Comparison of ENCODE assay signal across 15 cellular contexts in genomic region chr5:19903611-19904010, GRCh38.
"Had no signal": no experiment of that assay in that cellular context is flagged by ENCODE, and none has a peak within 500 bp of the region (broad histone marks: within the 10 kb centered on the region; RNA-seq: fewer than 3 reads in every experiment).

No MANE protein-coding gene starts in this region.

- H3K36me3 ChIP-seq: heart left ventricle, thoracic aorta, WERI-Rb-1 had no signal

- H3K27me3 Mint-ChIP-seq: central memory CD8-positive, alpha-beta T cell; dendritic cell treated with granulocyte-macrophage colony-stimulating factor and Interleukin-4, amounts not matched to agents 40 ng/mL and 50 ng/mL, for 4 days; stimulated activated naive CD8-positive, alpha-beta T cell treated with anti-CD3 and anti-CD28 coated beads, Interleukin-15, amount 100 ng/mL, for 72 hours had no signal

- H3K9me3 ChIP-seq: thoracic aorta had no signal

- H3K9me3 Mint-ChIP-seq: dendritic cell treated with granulocyte-macrophage colony-stimulating factor and Interleukin-4, amounts not matched to agents 40 ng/mL and 50 ng/mL, for 4 days; nephron had no signal

- H3K4me1 Mint-ChIP-seq: central memory CD8-positive, alpha-beta T cell; nephron; stimulated activated naive CD8-positive, alpha-beta T cell treated with anti-CD3 and anti-CD28 coated beads, Interleukin-15, amount 100 ng/mL, for 72 hours had no signal

- DNase-seq: activated CD4-positive, alpha-beta T cell treated with anti-CD3 and anti-CD28 coated beads for 4 hours; activated CD8-positive, alpha-beta memory T cell treated with anti-CD3 and anti-CD28 coated beads, Interleukin-2, amount 50 U/mL, for 48 hours; activated CD8-positive, alpha-beta T cell treated with anti-CD3 and anti-CD28 coated beads, Interleukin-2, amount 10 ng/mL, durations not matched to agents 7 days and 5 days; activated naive CD4-positive, alpha-beta T cell treated with anti-CD3 and anti-CD28 coated beads for 36 hours; erythroblast; heart left ventricle; stimulated activated CD4-positive, alpha-beta T cell treated with anti-CD3 and anti-CD28 coated beads, Interleukin-15, amount 100 ng/mL, for 24 hours; stimulated activated CD4-positive, alpha-beta T cell treated with anti-CD3 and anti-CD28 coated beads, Interleukin-4, amount 100 ng/mL, for 4 hours; stimulated activated naive CD8-positive, alpha-beta T cell treated with anti-CD3 and anti-CD28 coated beads, Interleukin-15, amount 100 ng/mL, for 72 hours; T-helper 1 cell; WERI-Rb-1 had no signal

- ATAC-seq: activated CD8-positive, alpha-beta T cell treated with anti-CD3 and anti-CD28 coated beads, Interleukin-2, amount 10 ng/mL, durations not matched to agents 7 days and 5 days; heart left ventricle; stimulated activated naive CD8-positive, alpha-beta T cell treated with anti-CD3 and anti-CD28 coated beads, Interleukin-15, amount 100 ng/mL, for 72 hours had no signal

- H3K27ac Mint-ChIP-seq: activated CD8-positive, alpha-beta T cell treated with anti-CD3 and anti-CD28 coated beads, Interleukin-2, amount 10 ng/mL, durations not matched to agents 7 days and 5 days; activated naive CD4-positive, alpha-beta T cell treated with anti-CD3 and anti-CD28 coated beads for 36 hours; dendritic cell treated with granulocyte-macrophage colony-stimulating factor and Interleukin-4, amounts not matched to agents 40 ng/mL and 50 ng/mL, for 4 days; nephron; stimulated activated naive CD8-positive, alpha-beta T cell treated with anti-CD3 and anti-CD28 coated beads, Interleukin-15, amount 100 ng/mL, for 72 hours had no signal

- H3K4me3 ChIP-seq: heart left ventricle, thoracic aorta had no signal

- H3K27ac ChIP-seq: heart left ventricle, thoracic aorta, WERI-Rb-1 had no signal

- H3K4me1 ChIP-seq: heart left ventricle had no signal

- H3K4me3 Mint-ChIP-seq: activated CD8-positive, alpha-beta T cell treated with anti-CD3 and anti-CD28 coated beads, Interleukin-2, amount 10 ng/mL, durations not matched to agents 7 days and 5 days; activated naive CD4-positive, alpha-beta T cell treated with anti-CD3 and anti-CD28 coated beads for 36 hours; central memory CD8-positive, alpha-beta T cell; dendritic cell treated with granulocyte-macrophage colony-stimulating factor and Interleukin-4, amounts not matched to agents 40 ng/mL and 50 ng/mL, for 4 days; nephron; stimulated activated naive CD8-positive, alpha-beta T cell treated with anti-CD3 and anti-CD28 coated beads, Interleukin-15, amount 100 ng/mL, for 72 hours had no signal

- H3K27me3 ChIP-seq: heart left ventricle had no signal
